In genomic region chrX:54891573-54891972, GRCh38 we compare ENCODE assay signal across 9 cellular contexts. TPM values are rescaled to one million over a fixed set of nuclear protein-coding genes. Genes with fewer than 3 reads are reported as not detected.
DNase-seq lines count a peak whose midpoint lies in the region; ATAC-seq and TF ChIP-seq lines count a peak whose summit lies in the region.
"Had no signal": no experiment of that assay in that cellular context is flagged by ENCODE, and none has a peak within 500 bp of the region (broad histone marks: within the 10 kb centered on the region; RNA-seq: fewer than 3 reads in every experiment).

No MANE protein-coding gene starts in this region.

- H3K27ac Mint-ChIP-seq in CD8-positive, alpha-beta T cell = no peak overlapping the region
- no peak overlapping the region for H3K27ac Mint-ChIP-seq in activated naive CD4-positive, alpha-beta T cell treated with anti-CD3 and anti-CD28 coated beads, Interleukin-2, amount 10 ng/mL, durations not matched to agents 7 days and 5 days

- no peak overlapping the region for H3K4me3 ChIP-seq in CD8-positive, alpha-beta T cell (ENCODE audit: low read depth, low read length)
- H3K4me3 ChIP-seq: ovary had no signal

- no peaks in the 10 kb centered on the region for H3K36me3 Mint-ChIP-seq in CD8-positive, alpha-beta T cell
- H3K36me3 Mint-ChIP-seq in activated naive CD4-positive, alpha-beta T cell treated with anti-CD3 and anti-CD28 coated beads, Interleukin-2, amount 10 ng/mL, durations not matched to agents 7 days and 5 days = no peaks in the 10 kb centered on the region

- intact Hi-C loops in CD8-positive, alpha-beta T cell (cut with DNase I, micrococcal nuclease) = loop anchor here (1.0 to 5.0 kb wide), 6 partner anchors 109 to 1841 kb away; partner anchors contain the start of gene APEX2 (in 1 of the 2)

- peak in 6 of 7 experiments; percentile 1 to 38 (median 19) for DNase-seq in CD8-positive, alpha-beta T cell
- DNase-seq in NCI-H69 (lab: John Stamatoyannopoulos, UW) (peak; percentile 57), iris pigment epithelial cell (ENCODE audit: low read depth) (peak; percentile 44), superior temporal gyrus (ENCODE audit: extremely low spot score) (peak; percentile 56), GM19240 (ENCODE audit: insufficient read length, low spot score) (no peak), 8988T (no peak)
- DNase-seq in activated naive CD4-positive, alpha-beta T cell treated with anti-CD3 and anti-CD28 coated beads, Interleukin-2, amount 10 ng/mL, durations not matched to agents 7 days and 5 days = peak; percentile 37

- no peaks in the 10 kb centered on the region for H3K4me1 ChIP-seq in CD8-positive, alpha-beta T cell (ENCODE audit: insufficient read depth, low read length)

- TF ChIP-seq CTCF in CD8-positive, alpha-beta T cell (IDR thresholded peaks at IDR 0.05) = peak; percentile 18

- H3K27me3 Mint-ChIP-seq in CD8-positive, alpha-beta T cell (ENCODE audit: low read depth) = peaks cover 12% of the 10 kb centered on the region
- no peaks in the 10 kb centered on the region for H3K27me3 Mint-ChIP-seq in activated naive CD4-positive, alpha-beta T cell treated with anti-CD3 and anti-CD28 coated beads, Interleukin-2, amount 10 ng/mL, durations not matched to agents 7 days and 5 days

- H3K36me3 ChIP-seq in CD8-positive, alpha-beta T cell (ENCODE audit: insufficient read depth, low read length) = no peaks in the 10 kb centered on the region
- H3K36me3 ChIP-seq: ovary had no signal

- H3K4me1 Mint-ChIP-seq in CD8-positive, alpha-beta T cell (ENCODE audit: low read depth) = no peaks in the 10 kb centered on the region
- no peaks in the 10 kb centered on the region for H3K4me1 Mint-ChIP-seq in activated naive CD4-positive, alpha-beta T cell treated with anti-CD3 and anti-CD28 coated beads, Interleukin-2, amount 10 ng/mL, durations not matched to agents 7 days and 5 days

- peaks cover 8% of the 10 kb centered on the region for H3K9me3 Mint-ChIP-seq in CD8-positive, alpha-beta T cell
- no peaks in the 10 kb centered on the region for H3K9me3 Mint-ChIP-seq in activated naive CD4-positive, alpha-beta T cell treated with anti-CD3 and anti-CD28 coated beads, Interleukin-2, amount 10 ng/mL, durations not matched to agents 7 days and 5 days

- CTCF ChIA-PET in CD8-positive, alpha-beta T cell (lab: Charles Lee) = interaction anchor here (0.6 to 2.7 kb wide), 18 partner anchors 11 to 1357 kb away, joined by 3 to 22 read pairs (median 4); no protein-coding TSS in a partner anchor
- CTCF ChIA-PET in activated naive CD4-positive, alpha-beta T cell treated with anti-CD3 and anti-CD28 coated beads, Interleukin-2, amount 10 ng/mL, durations not matched to agents 7 days and 5 days (lab: Charles Lee) = interaction anchor here (0.8 to 2.2 kb wide), 4 partner anchors 120 to 1357 kb away, joined by 3 to 13 read pairs (median 4); no protein-coding TSS in a partner anchor

- H3K4me3 Mint-ChIP-seq in CD8-positive, alpha-beta T cell = no peak overlapping the region
- H3K4me3 Mint-ChIP-seq in activated naive CD4-positive, alpha-beta T cell treated with anti-CD3 and anti-CD28 coated beads, Interleukin-2, amount 10 ng/mL, durations not matched to agents 7 days and 5 days = no peak overlapping the region

- POLR2A ChIA-PET in CD8-positive, alpha-beta T cell (lab: Charles Lee) = no interaction called here

- no peak overlapping the region for H3K27ac ChIP-seq in CD8-positive, alpha-beta T cell (ENCODE audit: low read depth, low read length)
- H3K27ac ChIP-seq: ovary had no signal

- no peaks in the 10 kb centered on the region for H3K9me3 ChIP-seq in CD8-positive, alpha-beta T cell (ENCODE audit: low read length)

- H3K27me3 ChIP-seq in CD8-positive, alpha-beta T cell (ENCODE audit: insufficient read depth, low read length) = no peaks in the 10 kb centered on the region
- H3K27me3 ChIP-seq: ovary had no signal

- peak; percentile 38 for ATAC-seq in CD8-positive, alpha-beta T cell
- peak; percentile 87 for ATAC-seq in GM18861 (IDR thresholded peaks at IDR 0.05; ENCODE audit: unreplicated experiment)

RNA-seq across cellular contexts. Expression of gene TRO, which starts 29.1 kb away (rescaled TPM):
- under 1 TPM; 0.58 to 0.76 TPM for total RNA-seq in CD8-positive, alpha-beta T cell

Comparison
In these comparisons a context has a peak if more than half of its experiments do, and no peak if none do; other contexts are left out.
1. DNase-seq: peak in CD8-positive, alpha-beta T cell (6 of 7), NCI-H69 (single experiment), activated naive CD4-positive, alpha-beta T cell treated with anti-CD3 and anti-CD28 coated beads, Interleukin-2, amount 10 ng/mL, durations not matched to agents 7 days and 5 days (single experiment), iris pigment epithelial cell (single experiment) and superior temporal gyrus (single experiment); none in GM19240 (single experiment) and 8988T (single experiment).